In genomic region chr15:81265256-81265943, GRCh38 we compare ENCODE assay signal across 8 cellular contexts. TPM values are rescaled to one million over a fixed set of nuclear protein-coding genes. Genes with fewer than 3 reads are reported as not detected.
DNase-seq lines count a peak whose midpoint lies in the region; ATAC-seq and TF ChIP-seq lines count a peak whose summit lies in the region.

No MANE protein-coding gene starts in this region.

- peaks cover 34% of the 10 kb centered on the region for H3K27me3 Mint-ChIP-seq in progenitor cell of endocrine pancreas

- ATAC-seq in HG03159 (IDR thresholded peaks at IDR 0.05; ENCODE audit: unreplicated experiment) (peak; percentile 9), HG02981 (IDR thresholded peaks at IDR 0.05; ENCODE audit: unreplicated experiment) (no peak)

- DNase-seq in NCI-H2227 treated with DMSO at 0.1 percent for 48 hours (lab: John Stamatoyannopoulos, UW) (peak; percentile 42), NCI-H2227 (lab: John Stamatoyannopoulos, UW; ENCODE audit: unreplicated experiment) (no peak), progenitor cell of endocrine pancreas (ENCODE audit: low spot score, unreplicated experiment) (no peak), GF-D8 (lab: John Stamatoyannopoulos, UW) (no peak)
- peak; percentile 3 for DNase-seq in central memory CD4-positive, alpha-beta T cell
- DNase-seq in stimulated activated CD4-positive, alpha-beta T cell treated with anti-CD3 and anti-CD28 coated beads, Interleukin-2, amount 100 ng/mL, for 24 hours: no peak

- H3K27ac Mint-ChIP-seq in progenitor cell of endocrine pancreas: no peak overlapping the region

- peak overlapping the region; percentile 11 for H3K4me3 Mint-ChIP-seq in progenitor cell of endocrine pancreas (ENCODE audit: low read depth)

- peaks cover 3% of the 10 kb centered on the region for H3K4me1 Mint-ChIP-seq in progenitor cell of endocrine pancreas (ENCODE audit: low read depth)

- no peak for TF ChIP-seq CTCF in progenitor cell of endocrine pancreas (IDR thresholded peaks at IDR 0.05; ENCODE audit: unreplicated experiment)

- no peaks in the 10 kb centered on the region for H3K9me3 Mint-ChIP-seq in progenitor cell of endocrine pancreas (ENCODE audit: low read depth)

- no peaks in the 10 kb centered on the region for H3K36me3 Mint-ChIP-seq in progenitor cell of endocrine pancreas (ENCODE audit: insufficient read depth)

RNA-seq across cellular contexts. Expression of gene STARD5, which starts 58.5 kb away (rescaled TPM):
- total RNA-seq in progenitor cell of endocrine pancreas: 3.0 and 4.0 TPM in 2 replicates

Comparison
In these comparisons a context has a peak if more than half of its experiments do, and no peak if none do; other contexts are left out.
1. DNase-seq: peak in NCI-H2227 treated with DMSO at 0.1 percent for 48 hours (single experiment) and central memory CD4-positive, alpha-beta T cell (single experiment); none in NCI-H2227 (single experiment), progenitor cell of endocrine pancreas (single experiment), GF-D8 (single experiment) and stimulated activated CD4-positive, alpha-beta T cell treated with anti-CD3 and anti-CD28 coated beads, Interleukin-2, amount 100 ng/mL, for 24 hours (0 of 2).